27 cellular contexts compared by ENCODE assay signal in the genomic region with DNA sequence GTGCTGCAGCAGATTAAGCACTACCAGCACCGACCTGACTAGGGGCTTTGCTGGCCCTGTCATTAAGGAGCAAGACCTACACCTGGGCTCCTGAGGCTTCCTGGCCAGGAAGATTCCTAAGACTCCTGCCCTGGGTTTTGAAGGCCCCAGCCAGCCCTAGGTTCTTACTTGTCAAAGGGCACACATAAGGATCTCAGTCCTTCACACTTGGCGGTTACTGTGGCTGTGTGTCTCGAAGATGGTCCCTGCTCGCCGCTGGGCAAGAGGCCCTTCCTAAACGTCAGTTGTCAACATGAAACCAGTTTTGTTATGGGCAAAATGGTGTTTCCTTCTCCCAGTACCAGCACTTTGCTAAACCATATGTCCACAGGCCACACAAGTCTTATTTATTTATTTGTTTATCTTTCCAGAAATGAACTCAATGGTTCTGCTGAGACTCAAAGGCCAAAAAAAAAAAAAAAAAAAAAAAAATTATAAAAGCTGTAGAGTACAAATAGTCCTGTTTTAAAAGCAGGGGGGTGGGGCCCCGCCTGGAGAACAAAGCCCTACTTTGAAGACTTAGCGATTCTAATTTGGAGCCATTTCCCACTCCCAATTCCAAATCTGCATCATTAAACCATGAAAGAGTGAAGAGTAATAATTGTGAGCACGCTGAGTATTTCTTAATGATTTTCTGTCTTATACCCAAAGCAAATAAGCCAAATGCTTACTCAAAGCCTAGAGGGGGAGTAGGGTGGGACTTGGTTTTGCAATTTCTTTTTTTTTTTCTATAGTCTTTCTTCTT.
"Had no signal": no experiment of that assay in that cellular context is flagged by ENCODE, and none has a peak within 500 bp of the region (broad histone marks: within the 10 kb centered on the region; RNA-seq: fewer than 3 reads in every experiment).

No MANE protein-coding gene starts in this region.

- H3K4me3 Mint-ChIP-seq: dendritic cell treated with granulocyte-macrophage colony-stimulating factor and Interleukin-4, amounts not matched to agents 40 ng/mL and 50 ng/mL, for 4 days; endodermal cell; mesothelial cell of epicardium; naive thymus-derived CD4-positive, alpha-beta T cell; nephron; neural progenitor cell; stimulated activated memory B cell treated with anti-CD40 and anti-IgM and Interleukin-4, amounts not matched to agents 10 μg/mL and 1 μg/mL and 100 μg/mL, for 72 hours; type B pancreatic cell had no signal

- H3K27me3 Mint-ChIP-seq: dendritic cell treated with granulocyte-macrophage colony-stimulating factor and Interleukin-4, amounts not matched to agents 40 ng/mL and 50 ng/mL, for 4 days; naive thymus-derived CD4-positive, alpha-beta T cell; progenitor cell of endocrine pancreas; stimulated activated memory B cell treated with anti-CD40 and anti-IgM and Interleukin-4, amounts not matched to agents 10 μg/mL and 1 μg/mL and 100 μg/mL, for 72 hours had no signal

- H3K4me2 ChIP-seq: neural progenitor cell had no signal

- H3K4me1 Mint-ChIP-seq: endodermal cell; mesothelial cell of epicardium; naive thymus-derived CD4-positive, alpha-beta T cell; neural progenitor cell; stimulated activated memory B cell treated with anti-CD40 and anti-IgM and Interleukin-4, amounts not matched to agents 10 μg/mL and 1 μg/mL and 100 μg/mL, for 72 hours had no signal

- H3K27ac ChIP-seq: epithelial cell of prostate, foreskin keratinocyte, heart right ventricle, lower lobe of right lung, neural progenitor cell, parathyroid adenoma, right atrium auricular region, sigmoid colon, tibial artery had no signal

- H2AFZ ChIP-seq: neural progenitor cell, parathyroid adenoma had no signal

- H3K9me3 Mint-ChIP-seq: dendritic cell treated with granulocyte-macrophage colony-stimulating factor and Interleukin-4, amounts not matched to agents 40 ng/mL and 50 ng/mL, for 4 days; endodermal cell; mesothelial cell of epicardium; nephron; neural progenitor cell had no signal

- H3K79me2 ChIP-seq: parathyroid adenoma had no signal

- H3K9me3 ChIP-seq: heart right ventricle, lower lobe of right lung, mucosa of descending colon, right atrium auricular region, sigmoid colon, testis, tibial artery had no signal

- H3K9ac ChIP-seq: neural progenitor cell, parathyroid adenoma had no signal

- DNase-seq: cerebellar nuclear complex; effector CD8-positive, alpha-beta T cell; endodermal cell; foreskin keratinocyte; glutamatergic neuron; heart right ventricle; left ventricle myocardium superior; lower lobe of right lung; mesenchymal stem cell; mucosa of descending colon; naive thymus-derived CD4-positive, alpha-beta T cell; sigmoid colon; stimulated activated CD4-positive, alpha-beta T cell treated with anti-CD3 and anti-CD28 coated beads, Interleukin-4, amount 100 ng/mL, for 4 hours; stimulated activated naive CD8-positive, alpha-beta T cell treated with anti-CD3 and anti-CD28 coated beads, Interleukin-15, Interleukin-2, amounts not matched to agents 100 U/mL and 50 U/mL, for 24 hours; substantia nigra; testis; tibial artery had no signal

- H3K27ac Mint-ChIP-seq: dendritic cell treated with granulocyte-macrophage colony-stimulating factor and Interleukin-4, amounts not matched to agents 40 ng/mL and 50 ng/mL, for 4 days; endodermal cell; mesothelial cell of epicardium; naive thymus-derived CD4-positive, alpha-beta T cell; nephron; neural progenitor cell; progenitor cell of endocrine pancreas; stimulated activated memory B cell treated with anti-CD40 and anti-IgM and Interleukin-4, amounts not matched to agents 10 μg/mL and 1 μg/mL and 100 μg/mL, for 72 hours; type B pancreatic cell had no signal

- H3K27me3 ChIP-seq: heart right ventricle, neural progenitor cell, right atrium auricular region, sigmoid colon, testis, tibial artery had no signal

- H3K4me1 ChIP-seq: foreskin keratinocyte, heart right ventricle, lower lobe of right lung, neural progenitor cell, parathyroid adenoma, right atrium auricular region, sigmoid colon, testis, tibial artery had no signal

- H3K4me3 ChIP-seq: heart right ventricle, lower lobe of right lung, mucosa of descending colon, neural progenitor cell, right atrium auricular region, sigmoid colon, testis, tibial artery had no signal

- H3K36me3 Mint-ChIP-seq: mesothelial cell of epicardium; naive thymus-derived CD4-positive, alpha-beta T cell; neural progenitor cell; stimulated activated memory B cell treated with anti-CD40 and anti-IgM and Interleukin-4, amounts not matched to agents 10 μg/mL and 1 μg/mL and 100 μg/mL, for 72 hours; type B pancreatic cell had no signal
